In genomic region chr7:130273081-130273699, GRCh38 we compare ENCODE assay signal across 8 cellular contexts. TPM values are rescaled to one million over a fixed set of nuclear protein-coding genes. Genes with fewer than 3 reads are reported as not detected.
DNase-seq lines count a peak whose midpoint lies in the region; ATAC-seq and TF ChIP-seq lines count a peak whose summit lies in the region.

No MANE protein-coding gene starts in this region.

- H3K9me3 ChIP-seq in muscle layer of duodenum (ENCODE audit: control insufficient read depth in 1 of 2, low read length in 2 of 2), result no peaks in the 10 kb centered on the region
- H3K9me3 ChIP-seq in PC-9 (ENCODE audit: insufficient read depth, low read depth), result no peaks in the 10 kb centered on the region

- H3F3A ChIP-seq in PC-9 (ENCODE audit: insufficient read depth, low read depth), result peaks cover 22% of the 10 kb centered on the region

- peak overlapping the region; percentile 66 for H3K4me3 Mint-ChIP-seq in chondrocyte (ENCODE audit: unreplicated experiment)
- no peak overlapping the region for H3K4me3 Mint-ChIP-seq in effector memory CD8-positive, alpha-beta T cell

- H3K27me3 ChIP-seq in H7 (ENCODE audit: control insufficient read depth, insufficient read depth, low read length) (no peaks in the 10 kb centered on the region; the same call in 1 of the 2 replicates), muscle layer of duodenum (ENCODE audit: low read depth, low read length) (no peaks in the 10 kb centered on the region), PC-9 (ENCODE audit: insufficient read depth, low read depth) (no peaks in the 10 kb centered on the region)

- DNase-seq in H7 (peak; percentile 90), NCI-H446 treated with DMSO at 0.1 percent for 48 hours (lab: John Stamatoyannopoulos, UW) (peak; percentile 80), chondrocyte (ENCODE audit: low spot score) (no peak), PC-9 (no peak)
- DNase-seq in effector memory CD8-positive, alpha-beta T cell, result no peak

- H3K4me1 Mint-ChIP-seq in chondrocyte (ENCODE audit: low read depth), result peaks cover 65% of the 10 kb centered on the region
- no peaks in the 10 kb centered on the region for H3K4me1 Mint-ChIP-seq in effector memory CD8-positive, alpha-beta T cell (ENCODE audit: low read depth in 2 of 2)

- H3K79me2 ChIP-seq in PC-9 (ENCODE audit: low read depth), result no peaks in the 10 kb centered on the region

- ATAC-seq in effector memory CD8-positive, alpha-beta T cell (replicated peaks), result no peak
- ATAC-seq in HG03045 (IDR thresholded peaks at IDR 0.05; ENCODE audit: unreplicated experiment), result no peak
- ATAC-seq in GM18868 (IDR thresholded peaks at IDR 0.05; ENCODE audit: unreplicated experiment), result no peak

- H4K20me1 ChIP-seq in PC-9 (ENCODE audit: insufficient read depth), result no peaks in the 10 kb centered on the region

- intact Hi-C loops in PC-9 (cut with micrococcal nuclease; ENCODE audit: unreplicated experiment), result no loop called here

- CTCF ChIA-PET in PC-9 (lab: Charles Lee), result no interaction called here

- no peaks in the 10 kb centered on the region for H3K27me3 Mint-ChIP-seq in chondrocyte (ENCODE audit: low read depth)
- peaks cover 39 to 81% of the 10 kb centered on the region in 2 donors for H3K27me3 Mint-ChIP-seq in effector memory CD8-positive, alpha-beta T cell

- POLR2A ChIA-PET in PC-9 (lab: Charles Lee; ENCODE audit: unreplicated experiment), result no interaction called here

- TF ChIP-seq CTCF in chondrocyte (IDR thresholded peaks at IDR 0.05), result no peak
- TF ChIP-seq CTCF in PC-9 (conservative IDR thresholded peaks at IDR 0.05), result no peak

- no peaks in the 10 kb centered on the region for H3K9me3 Mint-ChIP-seq in chondrocyte (ENCODE audit: low read depth)
- no peaks in the 10 kb centered on the region for H3K9me3 Mint-ChIP-seq in effector memory CD8-positive, alpha-beta T cell

- H3K27ac Mint-ChIP-seq in chondrocyte (ENCODE audit: unreplicated experiment), result peak overlapping the region; percentile 87
- H3K27ac Mint-ChIP-seq in effector memory CD8-positive, alpha-beta T cell, result no peak overlapping the region

- no peaks in the 10 kb centered on the region for H3K36me3 Mint-ChIP-seq in chondrocyte (ENCODE audit: low read depth)
- H3K36me3 Mint-ChIP-seq in effector memory CD8-positive, alpha-beta T cell (ENCODE audit: insufficient read depth), result no peaks in the 10 kb centered on the region

- H3K27ac ChIP-seq in muscle layer of duodenum (ENCODE audit: low read length), result no peak overlapping the region
- no peak overlapping the region for H3K27ac ChIP-seq in PC-9

- no TSS peak for BruUV-seq in PC-9 (replicated peaks; lab: Mats Ljungman, UMichigan)

- H3K4me2 ChIP-seq in PC-9, result no peak overlapping the region

- no peak overlapping the region for H2AFZ ChIP-seq in PC-9

- H3K4me3 ChIP-seq in H7 (ENCODE audit: insufficient read depth, low read depth, low read length) (0 out of 2 replicates have a peak overlapping the region, but pooled peaks have one; percentile 0), muscle layer of duodenum (ENCODE audit: low read depth in 1 of 2, low read length in 2 of 2) (peak overlapping the region; percentile 17 to 28), PC-9 (no peak overlapping the region)

- H3K4me1 ChIP-seq in muscle layer of duodenum (ENCODE audit: control insufficient read depth in 1 of 2, insufficient read depth in 2 of 2, low read length in 2 of 2) (peaks cover 0 to 18% of the 10 kb centered on the region in 2 donors), PC-9 (replicated peaks; ENCODE audit: insufficient read depth) (peaks cover 35% of the 10 kb centered on the region)

- no peaks in the 10 kb centered on the region for H3K9me2 ChIP-seq in PC-9 (ENCODE audit: insufficient read depth)

- H3K36me3 ChIP-seq in H7 (replicated peaks; ENCODE audit: control insufficient read depth, insufficient read depth, low read length) (no peaks in the 10 kb centered on the region), muscle layer of duodenum (ENCODE audit: control insufficient read depth in 1 of 2, insufficient read depth in 2 of 2, low read length in 2 of 2) (no peaks in the 10 kb centered on the region), PC-9 (ENCODE audit: low read depth) (no peaks in the 10 kb centered on the region)

RNA-seq across cellular contexts. Expression of gene CPA2, which starts 6.5 kb away (rescaled TPM):
- total RNA-seq in H7 (2014; rRNA removed; shearing (Covaris generic)), result not detected in 2 replicates
- total RNA-seq in chondrocyte (not detected in 3 replicates), PC-9 (2021) (not detected in 2 replicates)

RNA-seq across cellular contexts. Expression of gene CPA4, which starts 19.8 kb away (rescaled TPM):
- total RNA-seq in H7 (2014; rRNA removed; shearing (Covaris generic)), result not detected in 2 replicates
- total RNA-seq in chondrocyte (2.1 to 10.3 TPM (median 7.9 TPM) in 3 replicates), PC-9 (2021) (4.2 and 9.8 TPM in 2 replicates)

Comparison
In these comparisons a context has a peak if more than half of its experiments do, and no peak if none do; other contexts are left out.
1. DNase-seq: peak in H7 (single experiment) and NCI-H446 treated with DMSO at 0.1 percent for 48 hours (single experiment); none in chondrocyte (single experiment), PC-9 (0 of 2) and effector memory CD8-positive, alpha-beta T cell (0 of 3).